In genomic region chr19:49646586-49646985, GRCh38 we compare ENCODE assay signal across 25 cellular contexts.
"Had no signal": no experiment of that assay in that cellular context is flagged by ENCODE, and none has a peak within 500 bp of the region (broad histone marks: within the 10 kb centered on the region; RNA-seq: fewer than 3 reads in every experiment).

No MANE protein-coding gene starts in this region.

- H3K9me3 ChIP-seq: esophagus squamous epithelium, heart right ventricle, left ventricle myocardium inferior, right atrium auricular region, suprapubic skin, tibial artery, upper lobe of right lung had no signal

- H3K4me3 Mint-ChIP-seq: activated naive CD4-positive, alpha-beta T cell treated with anti-CD3 and anti-CD28 coated beads, Interleukin-2, amount 10 ng/mL, durations not matched to agents 7 days and 5 days; natural killer cell had no signal

- H3K27me3 ChIP-seq: brain microvascular endothelial cell, esophagus squamous epithelium, heart right ventricle, right atrium auricular region, suprapubic skin, tibial artery, upper lobe of right lung had no signal

- H3K4me2 ChIP-seq: smooth muscle cell had no signal

- H3K36me3 Mint-ChIP-seq: natural killer cell had no signal

- ATAC-seq: heart right ventricle, natural killer cell, upper lobe of right lung had no signal

- H3K9me3 Mint-ChIP-seq: activated naive CD4-positive, alpha-beta T cell treated with anti-CD3 and anti-CD28 coated beads, Interleukin-2, amount 10 ng/mL, durations not matched to agents 7 days and 5 days; natural killer cell had no signal

- DNase-seq: activated CD4-positive, alpha-beta T cell treated with anti-CD3 and anti-CD28 coated beads for 4 hours; activated CD4-positive, alpha-beta T cell treated with anti-CD3 and anti-CD28 coated beads, Interleukin-2, amount 50 U/mL, for 4 hours; activated gamma-delta T cell; activated naive CD4-positive, alpha-beta T cell treated with anti-CD3 and anti-CD28 coated beads, Interleukin-2, amount 10 ng/mL, durations not matched to agents 7 days and 5 days; amniotic stem cell; brain microvascular endothelial cell; central memory CD4-positive, alpha-beta T cell; esophagus squamous epithelium; foreskin melanocyte; heart right ventricle; kidney glomerular epithelial cell; left ventricle myocardium inferior; mesendoderm; natural killer cell; nucleus accumbens; stimulated activated CD4-positive, alpha-beta T cell treated with anti-CD3 and anti-CD28 coated beads, Interleukin-1b, Interleukin-23, amount 100 ng/mL, for 48 hours; stimulated activated naive CD4-positive, alpha-beta T cell; tibial artery had no signal

- H2AFZ ChIP-seq: parathyroid adenoma had no signal

- H3K27me3 Mint-ChIP-seq: activated naive CD4-positive, alpha-beta T cell treated with anti-CD3 and anti-CD28 coated beads, Interleukin-2, amount 10 ng/mL, durations not matched to agents 7 days and 5 days had no signal

- H3K9ac ChIP-seq: parathyroid adenoma had no signal

- H3K27ac ChIP-seq: brain microvascular endothelial cell, epithelial cell of prostate, esophagus squamous epithelium, heart right ventricle, left ventricle myocardium inferior, parathyroid adenoma, right atrium auricular region, suprapubic skin, tibial artery, upper lobe of right lung had no signal

- H3K4me3 ChIP-seq: esophagus squamous epithelium, heart right ventricle, left ventricle myocardium inferior, lung, right atrium auricular region, smooth muscle cell, suprapubic skin, tibial artery, upper lobe of right lung had no signal
